ENCODE assay signal across 20 cellular contexts in genomic region chr2:43307046-43307445, GRCh38.
DNase-seq lines count a peak whose midpoint lies in the region; ATAC-seq, FAIRE-seq and TF ChIP-seq lines count a peak whose summit lies in the region.
"Had no signal": no experiment of that assay in that cellular context is flagged by ENCODE, and none has a peak within 500 bp of the region (broad histone marks: within the 10 kb centered on the region; RNA-seq: fewer than 3 reads in every experiment).

No MANE protein-coding gene starts in this region.

- no peaks in the 10 kb centered on the region for H4K20me1 ChIP-seq in GM23248 (ENCODE audit: insufficient read depth)
- H4K20me1 ChIP-seq in GM12878 (ENCODE audit: control insufficient read depth, insufficient read depth) = no peaks in the 10 kb centered on the region

- FAIRE-seq in GM12878 (lab: Jason Lieb, UNC) (no peak), RCC 7860 (lab: Jason Lieb, UNC) (no peak)
- FAIRE-seq: A204.1 had no signal

- CTCF ChIA-PET in GM12878 (lab: Yijun Ruan, JAX) = no interaction called here

- POLR2A ChIA-PET in GM12878 (lab: Charles Lee) = no interaction called here

- peaks cover 20% of the 10 kb centered on the region; the same call in 1 of the 2 replicates for H3F3A ChIP-seq in GM23248 (ENCODE audit: insufficient read depth)

- TF ChIP-seq CTCF in GM12878 (IDR thresholded peaks at IDR 0.05 in 2 of 3, conservative IDR thresholded peaks at IDR 0.05 in 1 of 3; ENCODE audit: control insufficient read depth in 2 of 3, extremely low read depth in 1 of 3, insufficient read depth in 1 of 3, low read depth in 3 of 3, low read length in 3 of 3) (no peak), foreskin keratinocyte (conservative IDR thresholded peaks at IDR 0.05) (no peak), uterus (IDR thresholded peaks at IDR 0.05) (no peak), esophagus muscularis mucosa (IDR thresholded peaks at IDR 0.05) (no peak)

- 18 to 22% methylated on average over 2 of the region's 2 CpGs for WGBS in GM23248 (ENCODE audit: low coverage in 1 of 2, low lambda C conversion rate in 2 of 2, missing lambda C conversion rate in 2 of 2), 2 experiments
- 71% methylated on average over 2 of the region's 2 CpGs for WGBS in GM12878 (ENCODE audit: insufficient coverage, insufficient replicate concordance, low lambda C conversion rate, missing lambda C conversion rate)
- WGBS in esophagus muscularis mucosa = 54% methylated on average over 2 of the region's 2 CpGs

- H3K27ac ChIP-seq in GM23248 (no peak overlapping the region), GM12878 (ENCODE audit: control insufficient read depth, insufficient read depth) (peak overlapping the region; percentile 30), foreskin keratinocyte (no peak overlapping the region), uterus (peak overlapping the region; percentile 82 to 96), esophagus muscularis mucosa (replicated peaks in 1 of 4) (peak overlapping the region in 2 of 4 donors; percentile 72 to 78)

- H3K36me3 Mint-ChIP-seq in natural killer cell treated with Interleukin-12 subunit alpha and Interleukin-12 subunit beta and Interleukin-15 and Interleukin-18, amount 100 ng/mL, for 72 hours = no peaks in the 10 kb centered on the region

- no peak overlapping the region for H3K4me3 Mint-ChIP-seq in natural killer cell treated with Interleukin-12 subunit alpha and Interleukin-12 subunit beta and Interleukin-15 and Interleukin-18, amount 100 ng/mL, for 72 hours
- H3K4me3 Mint-ChIP-seq: CD4-positive, CD25-positive, alpha-beta regulatory T cell had no signal

- no peaks in the 10 kb centered on the region for H3K27me3 ChIP-seq in GM23248 (replicated peaks; ENCODE audit: insufficient read depth)
- H3K27me3 ChIP-seq in GM12878 (replicated peaks in 1 of 2; ENCODE audit: control insufficient read depth in 2 of 2, insufficient read depth in 2 of 2, low read length in 1 of 2) = no peaks in the 10 kb centered on the region
- H3K27me3 ChIP-seq in foreskin keratinocyte = no peaks in the 10 kb centered on the region
- H3K27me3 ChIP-seq in uterus = no peaks in the 10 kb centered on the region
- no peaks in the 10 kb centered on the region for H3K27me3 ChIP-seq in esophagus muscularis mucosa
- H3K27me3 ChIP-seq: BE2C had no signal

- no peak overlapping the region for H2AFZ ChIP-seq in GM23248
- H2AFZ ChIP-seq in GM12878 (ENCODE audit: control insufficient read depth, low read depth, low read length) = no peak overlapping the region

- no peak for TF ChIP-seq POLR2A in GM12878 (IDR thresholded peaks at IDR 0.05; ENCODE audit: low read depth, low read length)
- no peak for TF ChIP-seq POLR2A in uterus (IDR thresholded peaks at IDR 0.05)
- no peak for TF ChIP-seq POLR2A in esophagus muscularis mucosa (IDR thresholded peaks at IDR 0.05; ENCODE audit: low read depth)

- H3K36me3 ChIP-seq in GM23248 (ENCODE audit: low read depth) = 0 out of 2 replicates have a peak, but pooled peaks cover 6% of the 10 kb centered on the region
- no peaks in the 10 kb centered on the region; a peak in 1 of 4 replicates for H3K36me3 ChIP-seq in GM12878 (ENCODE audit: control insufficient read depth in 2 of 2, insufficient read depth in 2 of 2, low read length in 1 of 2)
- H3K36me3 ChIP-seq in uterus = no peaks in the 10 kb centered on the region
- H3K36me3 ChIP-seq in esophagus muscularis mucosa = no peaks in the 10 kb centered on the region
- H3K36me3 ChIP-seq: BE2C had no signal

- H3K9me3 ChIP-seq in GM23248 (ENCODE audit: low read depth) (no peaks in the 10 kb centered on the region), GM12878 (replicated peaks; ENCODE audit: control insufficient read depth, insufficient read depth, low read length) (no peaks in the 10 kb centered on the region; the same call in 2 of the 3 replicates), uterus (no peaks in the 10 kb centered on the region), esophagus muscularis mucosa (no peaks in the 10 kb centered on the region)
- H3K9me3 ChIP-seq: BE2C had no signal

- no peak overlapping the region for H3K4me3 ChIP-seq in GM23248
- H3K4me3 ChIP-seq in GM12878 = no peak overlapping the region
- H3K4me3 ChIP-seq in uterus = no peak overlapping the region
- no peak overlapping the region for H3K4me3 ChIP-seq in esophagus muscularis mucosa

- in situ Hi-C loops in GM23248 (cut with MboI) (no loop called here), GM12878 (cut with MboI) (no loop called here)

- H3K9me2 ChIP-seq in GM23248 (ENCODE audit: insufficient read depth) = no peaks in the 10 kb centered on the region

- no peak for TF ChIP-seq RAD21 in GM12878 (IDR thresholded peaks at IDR 0.05; ENCODE audit: insufficient read depth, low read depth, low read length)

- ATAC-seq in GM12878 = no peak
- no peak for ATAC-seq in foreskin keratinocyte
- no peak for ATAC-seq in natural killer cell treated with Interleukin-12 subunit alpha and Interleukin-12 subunit beta and Interleukin-15 and Interleukin-18, amount 100 ng/mL, for 72 hours
- ATAC-seq: Panc1, SK-N-SH treated with all-trans-retinoic acid at 6 μM for 48 hours had no signal

- TF ChIP-seq EP300 in GM12878 (IDR thresholded peaks at IDR 0.05; ENCODE audit: borderline replicate concordance in 1 of 2, control insufficient read depth in 1 of 2, low read depth in 2 of 2, low read length in 2 of 2) (no peak), esophagus muscularis mucosa (IDR thresholded peaks at IDR 0.05) (no peak)

- peaks cover 21% of the 10 kb centered on the region; the same call in 1 of the 2 replicates for H3K4me1 ChIP-seq in GM23248 (ENCODE audit: insufficient read depth)
- H3K4me1 ChIP-seq in GM12878 (ENCODE audit: control insufficient read depth, insufficient read depth, low read length) = peaks cover 9% of the 10 kb centered on the region; the same call in 1 of the 2 replicates
- H3K4me1 ChIP-seq in foreskin keratinocyte = peaks cover 9% of the 10 kb centered on the region
- peaks cover 7 to 10% of the 10 kb centered on the region in 2 donors for H3K4me1 ChIP-seq in uterus
- H3K4me1 ChIP-seq in esophagus muscularis mucosa = peaks cover 55 to 65% (median 61%) of the 10 kb centered on the region in 4 donors
- H3K4me1 ChIP-seq: BE2C had no signal

- H3K79me2 ChIP-seq in GM23248 (ENCODE audit: insufficient read depth) (no peaks in the 10 kb centered on the region), GM12878 (ENCODE audit: control insufficient read depth, insufficient read depth, low read length) (no peaks in the 10 kb centered on the region)

- H3K9ac ChIP-seq in GM23248 (no peak overlapping the region), GM12878 (ENCODE audit: control insufficient read depth, insufficient read depth, low read length) (no peak overlapping the region)

- DNase-seq in GM23248 (peak; percentile 44), GM12878 (ENCODE audit: low read depth, low spot score) (no peak), foreskin keratinocyte (peak; percentile 14 to 53), uterus (no peak), RCC 7860 (ENCODE audit: low spot score) (no peak), esophagus muscularis mucosa (ENCODE audit: extremely low spot score) (no peak)
- no peak for DNase-seq in natural killer cell treated with Interleukin-12 subunit alpha and Interleukin-12 subunit beta and Interleukin-15 and Interleukin-18, amount 100 ng/mL, for 72 hours (ENCODE audit: low spot score)
- DNase-seq: BE2C; CD4-positive, CD25-positive, alpha-beta regulatory T cell; DMS79; H7; KG1; NCI-H1105; NCI-H2029 treated with DMSO at 0.1 percent for 48 hours; NCI-H345; NCI-H524; NCI-H774 had no signal

- RAD21 ChIA-PET in GM12878 (lab: Charles Lee; ENCODE audit: unreplicated experiment) = no interaction called here

- peak overlapping the region in 1 of 2 donors; percentile 27 for H3K27ac Mint-ChIP-seq in natural killer cell treated with Interleukin-12 subunit alpha and Interleukin-12 subunit beta and Interleukin-15 and Interleukin-18, amount 100 ng/mL, for 72 hours
- H3K27ac Mint-ChIP-seq: CD4-positive, CD25-positive, alpha-beta regulatory T cell had no signal

- BruUV-seq in GM12878 (replicated peaks; lab: Mats Ljungman, UMichigan) = no TSS peak

- SMC1A ChIA-PET in GM12878 (lab: Charles Lee; ENCODE audit: uncharacterized antibody, unreplicated experiment) = interaction anchor here (1.2 to 1.5 kb wide), 2 partner anchors 14 to 20 kb away, joined by 3 read pairs; no protein-coding TSS in a partner anchor

- H3K9me3 Mint-ChIP-seq in natural killer cell treated with Interleukin-12 subunit alpha and Interleukin-12 subunit beta and Interleukin-15 and Interleukin-18, amount 100 ng/mL, for 72 hours = no peaks in the 10 kb centered on the region
- H3K9me3 Mint-ChIP-seq: CD4-positive, CD25-positive, alpha-beta regulatory T cell had no signal

- H3K4me2 ChIP-seq in GM23248 (ENCODE audit: unreplicated experiment) (no peak overlapping the region), GM12878 (ENCODE audit: control insufficient read depth, insufficient read depth) (no peak overlapping the region)

- intact Hi-C loops in GM12878 (cut with micrococcal nuclease; ENCODE audit: unreplicated experiment) (no loop called here), uterus (cut with DNase I; ENCODE audit: low total_unique reads) (no loop called here), esophagus muscularis mucosa (cut with DNase I) (no loop called here)

- peaks cover 7 to 16% of the 10 kb centered on the region in 2 donors for H3K4me1 Mint-ChIP-seq in natural killer cell treated with Interleukin-12 subunit alpha and Interleukin-12 subunit beta and Interleukin-15 and Interleukin-18, amount 100 ng/mL, for 72 hours (ENCODE audit: low read depth in 2 of 2)

- no peaks in the 10 kb centered on the region for H3K27me3 Mint-ChIP-seq in natural killer cell treated with Interleukin-12 subunit alpha and Interleukin-12 subunit beta and Interleukin-15 and Interleukin-18, amount 100 ng/mL, for 72 hours
- H3K27me3 Mint-ChIP-seq: CD4-positive, CD25-positive, alpha-beta regulatory T cell had no signal

TF ChIP-seq in GM12878, 131 proteins besides CTCF, POLR2A, EP300 and RAD21 (continues in another document):
- no peak for TF ChIP-seq PML (IDR thresholded peaks at IDR 0.05; ENCODE audit: low read length)
- TF ChIP-seq ATF7 (IDR thresholded peaks at IDR 0.05; ENCODE audit: low read depth) = no peak
- TF ChIP-seq HDAC6 (IDR thresholded peaks at IDR 0.05; ENCODE audit: unreplicated experiment) = no peak
- TF ChIP-seq, protein P1, sequence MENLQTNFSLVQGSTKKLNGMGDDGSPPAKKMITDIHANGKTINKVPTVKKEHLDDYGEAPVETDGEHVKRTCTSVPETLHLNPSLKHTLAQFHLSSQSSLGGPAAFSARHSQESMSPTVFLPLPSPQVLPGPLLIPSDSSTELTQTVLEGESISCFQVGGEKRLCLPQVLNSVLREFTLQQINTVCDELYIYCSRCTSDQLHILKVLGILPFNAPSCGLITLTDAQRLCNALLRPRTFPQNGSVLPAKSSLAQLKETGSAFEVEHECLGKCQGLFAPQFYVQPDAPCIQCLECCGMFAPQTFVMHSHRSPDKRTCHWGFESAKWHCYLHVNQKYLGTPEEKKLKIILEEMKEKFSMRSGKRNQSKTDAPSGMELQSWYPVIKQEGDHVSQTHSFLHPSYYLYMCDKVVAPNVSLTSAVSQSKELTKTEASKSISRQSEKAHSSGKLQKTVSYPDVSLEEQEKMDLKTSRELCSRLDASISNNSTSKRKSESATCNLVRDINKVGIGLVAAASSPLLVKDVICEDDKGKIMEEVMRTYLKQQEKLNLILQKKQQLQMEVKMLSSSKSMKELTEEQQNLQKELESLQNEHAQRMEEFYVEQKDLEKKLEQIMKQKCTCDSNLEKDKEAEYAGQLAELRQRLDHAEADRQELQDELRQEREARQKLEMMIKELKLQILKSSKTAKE (IDR thresholded peaks at IDR 0.05; ENCODE audit: low read depth, poor library complexity, severe bottlenecking) = no peak

Comparison
In these comparisons a context has a peak if more than half of its experiments do, and no peak if none do; other contexts are left out.
1. DNase-seq: peak in GM23248 (single experiment) and foreskin keratinocyte (2 of 2); none in GM12878 (single experiment), uterus (0 of 2), RCC 7860 (single experiment), esophagus muscularis mucosa (single experiment) and natural killer cell treated with Interleukin-12 subunit alpha and Interleukin-12 subunit beta and Interleukin-15 and Interleukin-18, amount 100 ng/mL, for 72 hours (single experiment).
2. H3K27ac ChIP-seq: peak in GM12878 (single experiment) and uterus (2 of 2); none in GM23248 (single experiment) and foreskin keratinocyte (single experiment).